ENCODE assay signal across 1 cellular context in genomic region chr10:58556516-58556915, GRCh38.
TF ChIP-seq lines count a peak whose summit lies in the region.

No MANE protein-coding gene starts in this region.

TF ChIP-seq in HepG2, 621 proteins besides CTCF, POLR2A, EP300 and RAD21 (continued from another document):
- TF ChIP-seq, protein P1, sequence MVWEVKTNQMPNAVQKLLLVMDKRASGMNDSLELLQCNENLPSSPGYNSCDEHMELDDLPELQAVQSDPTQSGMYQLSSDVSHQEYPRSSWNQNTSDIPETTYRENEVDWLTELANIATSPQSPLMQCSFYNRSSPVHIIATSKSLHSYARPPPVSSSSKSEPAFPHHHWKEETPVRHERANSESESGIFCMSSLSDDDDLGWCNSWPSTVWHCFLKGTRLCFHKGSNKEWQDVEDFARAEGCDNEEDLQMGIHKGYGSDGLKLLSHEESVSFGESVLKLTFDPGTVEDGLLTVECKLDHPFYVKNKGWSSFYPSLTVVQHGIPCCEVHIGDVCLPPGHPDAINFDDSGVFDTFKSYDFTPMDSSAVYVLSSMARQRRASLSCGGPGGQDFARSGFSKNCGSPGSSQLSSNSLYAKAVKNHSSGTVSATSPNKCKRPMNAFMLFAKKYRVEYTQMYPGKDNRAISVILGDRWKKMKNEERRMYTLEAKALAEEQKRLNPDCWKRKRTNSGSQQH (CRISPR knock-in tag; IDR thresholded peaks at IDR 0.05; ENCODE audit: low read depth) = no peak
- TF ChIP-seq AHR (CRISPR knock-in tag; IDR thresholded peaks at IDR 0.05) = no peak
- TF ChIP-seq ZSCAN22 (CRISPR knock-in tag; IDR thresholded peaks at IDR 0.05) = no peak
- TF ChIP-seq ZBTB10 (CRISPR knock-in tag; IDR thresholded peaks at IDR 0.05; ENCODE audit: borderline replicate concordance) = no peak
- no peak for TF ChIP-seq HMG20B (CRISPR knock-in tag; conservative IDR thresholded peaks at IDR 0.05)
- no peak for TF ChIP-seq HNF4A (CRISPR knock-in tag; IDR thresholded peaks at IDR 0.05)
- TF ChIP-seq RNF2 (conservative IDR thresholded peaks at IDR 0.05; ENCODE audit: low read depth) = no peak
- TF ChIP-seq, protein P2, sequence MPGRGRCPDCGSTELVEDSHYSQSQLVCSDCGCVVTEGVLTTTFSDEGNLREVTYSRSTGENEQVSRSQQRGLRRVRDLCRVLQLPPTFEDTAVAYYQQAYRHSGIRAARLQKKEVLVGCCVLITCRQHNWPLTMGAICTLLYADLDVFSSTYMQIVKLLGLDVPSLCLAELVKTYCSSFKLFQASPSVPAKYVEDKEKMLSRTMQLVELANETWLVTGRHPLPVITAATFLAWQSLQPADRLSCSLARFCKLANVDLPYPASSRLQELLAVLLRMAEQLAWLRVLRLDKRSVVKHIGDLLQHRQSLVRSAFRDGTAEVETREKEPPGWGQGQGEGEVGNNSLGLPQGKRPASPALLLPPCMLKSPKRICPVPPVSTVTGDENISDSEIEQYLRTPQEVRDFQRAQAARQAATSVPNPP (CRISPR knock-in tag; IDR thresholded peaks at IDR 0.05) = no peak
- TF ChIP-seq SAFB2 (CRISPR knock-in tag; IDR thresholded peaks at IDR 0.05; ENCODE audit: borderline replicate concordance, low read depth) = no peak
- TF ChIP-seq ZMYM3 (CRISPR knock-in tag; IDR thresholded peaks at IDR 0.05) = no peak
- no peak for TF ChIP-seq NFE2L1 (CRISPR knock-in tag; IDR thresholded peaks at IDR 0.05; ENCODE audit: borderline replicate concordance)
